In genomic region chr19:15555759-15556633, GRCh38 we compare ENCODE assay signal across 1 cellular context.
TF ChIP-seq lines count a peak whose summit lies in the region.

No MANE protein-coding gene starts in this region.

TF ChIP-seq in HepG2, 621 proteins besides CTCF, POLR2A, EP300 and RAD21 (continued from another document and continues in another):
- 0 out of 2 replicates have a peak, but pooled peaks have one; percentile 33 for TF ChIP-seq CSRNP1 (CRISPR knock-in tag; IDR thresholded peaks at IDR 0.05)
- TF ChIP-seq, protein P1, sequence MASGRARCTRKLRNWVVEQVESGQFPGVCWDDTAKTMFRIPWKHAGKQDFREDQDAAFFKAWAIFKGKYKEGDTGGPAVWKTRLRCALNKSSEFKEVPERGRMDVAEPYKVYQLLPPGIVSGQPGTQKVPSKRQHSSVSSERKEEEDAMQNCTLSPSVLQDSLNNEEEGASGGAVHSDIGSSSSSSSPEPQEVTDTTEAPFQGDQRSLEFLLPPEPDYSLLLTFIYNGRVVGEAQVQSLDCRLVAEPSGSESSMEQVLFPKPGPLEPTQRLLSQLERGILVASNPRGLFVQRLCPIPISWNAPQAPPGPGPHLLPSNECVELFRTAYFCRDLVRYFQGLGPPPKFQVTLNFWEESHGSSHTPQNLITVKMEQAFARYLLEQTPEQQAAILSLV (CRISPR knock-in tag; IDR thresholded peaks at IDR 0.05; ENCODE audit: borderline replicate concordance), result peak; percentile 73; the same call in 1 of the 2 replicates
- TF ChIP-seq POLR2AphosphoS2 (IDR thresholded peaks at IDR 0.05; ENCODE audit: low read depth, low read length), result no peak
- TF ChIP-seq KLF13 (CRISPR knock-in tag; IDR thresholded peaks at IDR 0.05), result no peak
- peak; percentile 45 for TF ChIP-seq SP2 (CRISPR knock-in tag; IDR thresholded peaks at IDR 0.05)
- no peak for TF ChIP-seq ZBTB42 (CRISPR knock-in tag; IDR thresholded peaks at IDR 0.05)
- peak; percentile 50; the same call in 1 of the 2 replicates for TF ChIP-seq ZNF430 (CRISPR knock-in tag; IDR thresholded peaks at IDR 0.05)
- TF ChIP-seq STAG1 (CRISPR knock-in tag; IDR thresholded peaks at IDR 0.05), result peak; percentile 98
- no peak for TF ChIP-seq GLI4 (CRISPR knock-in tag; IDR thresholded peaks at IDR 0.05; ENCODE audit: borderline replicate concordance)
- 0 out of 2 replicates have a peak, but pooled peaks have one; percentile 38 for TF ChIP-seq MIXL1 (CRISPR knock-in tag; IDR thresholded peaks at IDR 0.05)
- no peak for TF ChIP-seq LCORL (IDR thresholded peaks at IDR 0.05)
- peak; percentile 87 for TF ChIP-seq LCORL (CRISPR knock-in tag; IDR thresholded peaks at IDR 0.05)
- no peak for TF ChIP-seq HNRNPK (IDR thresholded peaks at IDR 0.05; ENCODE audit: low read depth, low read length, poor library complexity, severe bottlenecking)
- 0 out of 2 replicates have a peak, but pooled peaks have one; percentile 21 for TF ChIP-seq GATAD2A (CRISPR knock-in tag; IDR thresholded peaks at IDR 0.05)
- no peak for TF ChIP-seq ATF7 (IDR thresholded peaks at IDR 0.05)
- TF ChIP-seq ATF7 (CRISPR knock-in tag; IDR thresholded peaks at IDR 0.05), result no peak
- no peak for TF ChIP-seq ZNF205 (CRISPR knock-in tag; IDR thresholded peaks at IDR 0.05)
- peak; percentile 58 for TF ChIP-seq ASH2L (IDR thresholded peaks at IDR 0.05; ENCODE audit: insufficient read length, low read depth, low read length)
- no peak for TF ChIP-seq ZNF230 (CRISPR knock-in tag; IDR thresholded peaks at IDR 0.05)
- TF ChIP-seq NFIC (IDR thresholded peaks at IDR 0.05; ENCODE audit: low read length), result no peak
- no peak for TF ChIP-seq ZNF296 (CRISPR knock-in tag; conservative IDR thresholded peaks at IDR 0.05)
- peak; percentile 51; the same call in 1 of the 2 replicates for TF ChIP-seq ZNF441 (CRISPR knock-in tag; IDR thresholded peaks at IDR 0.05; ENCODE audit: borderline replicate concordance)
- peak; percentile 90 for TF ChIP-seq SMC3 (IDR thresholded peaks at IDR 0.05; ENCODE audit: low read length)
- TF ChIP-seq, protein P2, sequence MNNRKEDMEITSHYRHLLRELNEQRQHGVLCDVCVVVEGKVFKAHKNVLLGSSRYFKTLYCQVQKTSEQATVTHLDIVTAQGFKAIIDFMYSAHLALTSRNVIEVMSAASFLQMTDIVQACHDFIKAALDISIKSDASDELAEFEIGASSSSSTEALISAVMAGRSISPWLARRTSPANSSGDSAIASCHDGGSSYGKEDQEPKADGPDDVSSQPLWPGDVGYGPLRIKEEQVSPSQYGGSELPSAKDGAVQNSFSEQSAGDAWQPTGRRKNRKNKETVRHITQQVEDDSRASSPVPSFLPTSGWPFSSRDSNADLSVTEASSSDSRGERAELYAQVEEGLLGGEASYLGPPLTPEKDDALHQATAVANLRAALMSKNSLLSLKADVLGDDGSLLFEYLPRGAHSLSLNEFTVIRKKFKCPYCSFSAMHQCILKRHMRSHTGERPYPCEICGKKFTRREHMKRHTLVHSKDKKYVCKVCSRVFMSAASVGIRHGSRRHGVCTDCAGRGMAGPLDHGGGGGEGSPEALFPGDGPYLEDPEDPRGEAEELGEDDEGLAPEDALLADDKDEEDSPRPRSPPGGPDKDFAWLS (CRISPR knock-in tag; IDR thresholded peaks at IDR 0.05; ENCODE audit: borderline replicate concordance), result no peak
- TF ChIP-seq CEBPZ (IDR thresholded peaks at IDR 0.05; ENCODE audit: low read length), result no peak
- peak; percentile 98 for TF ChIP-seq NAIF1 (CRISPR knock-in tag; IDR thresholded peaks at IDR 0.05; ENCODE audit: borderline replicate concordance)
- TF ChIP-seq ZNF792 (CRISPR knock-in tag; IDR thresholded peaks at IDR 0.05), result 0 out of 2 replicates have a peak, but pooled peaks have one; percentile 14
- peak; percentile 55; the same call in 1 of the 2 replicates for TF ChIP-seq FOXC1 (CRISPR knock-in tag; IDR thresholded peaks at IDR 0.05; ENCODE audit: borderline replicate concordance)
- TF ChIP-seq EEA1 (CRISPR knock-in tag; IDR thresholded peaks at IDR 0.05; ENCODE audit: borderline replicate concordance), result 0 out of 2 replicates have a peak, but pooled peaks have one; percentile 43
- TF ChIP-seq, protein P3, sequence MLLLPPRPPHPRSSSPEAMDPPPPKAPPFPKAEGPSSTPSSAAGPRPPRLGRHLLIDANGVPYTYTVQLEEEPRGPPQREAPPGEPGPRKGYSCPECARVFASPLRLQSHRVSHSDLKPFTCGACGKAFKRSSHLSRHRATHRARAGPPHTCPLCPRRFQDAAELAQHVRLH (CRISPR knock-in tag; IDR thresholded peaks at IDR 0.05; ENCODE audit: borderline replicate concordance, low read depth), result peak; percentile 11; the same call in 1 of the 2 replicates
- TF ChIP-seq, protein P4, sequence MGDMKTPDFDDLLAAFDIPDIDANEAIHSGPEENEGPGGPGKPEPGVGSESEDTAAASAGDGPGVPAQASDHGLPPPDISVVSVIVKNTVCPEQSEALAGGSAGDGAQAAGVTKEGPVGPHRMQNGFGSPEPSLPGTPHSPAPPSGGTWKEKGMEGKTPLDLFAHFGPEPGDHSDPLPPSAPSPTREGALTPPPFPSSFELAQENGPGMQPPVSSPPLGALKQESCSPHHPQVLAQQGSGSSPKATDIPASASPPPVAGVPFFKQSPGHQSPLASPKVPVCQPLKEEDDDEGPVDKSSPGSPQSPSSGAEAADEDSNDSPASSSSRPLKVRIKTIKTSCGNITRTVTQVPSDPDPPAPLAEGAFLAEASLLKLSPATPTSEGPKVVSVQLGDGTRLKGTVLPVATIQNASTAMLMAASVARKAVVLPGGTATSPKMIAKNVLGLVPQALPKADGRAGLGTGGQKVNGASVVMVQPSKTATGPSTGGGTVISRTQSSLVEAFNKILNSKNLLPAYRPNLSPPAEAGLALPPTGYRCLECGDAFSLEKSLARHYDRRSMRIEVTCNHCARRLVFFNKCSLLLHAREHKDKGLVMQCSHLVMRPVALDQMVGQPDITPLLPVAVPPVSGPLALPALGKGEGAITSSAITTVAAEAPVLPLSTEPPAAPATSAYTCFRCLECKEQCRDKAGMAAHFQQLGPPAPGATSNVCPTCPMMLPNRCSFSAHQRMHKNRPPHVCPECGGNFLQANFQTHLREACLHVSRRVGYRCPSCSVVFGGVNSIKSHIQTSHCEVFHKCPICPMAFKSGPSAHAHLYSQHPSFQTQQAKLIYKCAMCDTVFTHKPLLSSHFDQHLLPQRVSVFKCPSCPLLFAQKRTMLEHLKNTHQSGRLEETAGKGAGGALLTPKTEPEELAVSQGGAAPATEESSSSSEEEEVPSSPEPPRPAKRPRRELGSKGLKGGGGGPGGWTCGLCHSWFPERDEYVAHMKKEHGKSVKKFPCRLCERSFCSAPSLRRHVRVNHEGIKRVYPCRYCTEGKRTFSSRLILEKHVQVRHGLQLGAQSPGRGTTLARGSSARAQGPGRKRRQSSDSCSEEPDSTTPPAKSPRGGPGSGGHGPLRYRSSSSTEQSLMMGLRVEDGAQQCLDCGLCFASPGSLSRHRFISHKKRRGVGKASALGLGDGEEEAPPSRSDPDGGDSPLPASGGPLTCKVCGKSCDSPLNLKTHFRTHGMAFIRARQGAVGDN (CRISPR knock-in tag; IDR thresholded peaks at IDR 0.05), result peak; percentile 83
- peak; percentile 35; the same call in 1 of the 2 replicates for TF ChIP-seq REPIN1 (CRISPR knock-in tag; IDR thresholded peaks at IDR 0.05; ENCODE audit: borderline replicate concordance, low read depth)
- TF ChIP-seq, protein P5, sequence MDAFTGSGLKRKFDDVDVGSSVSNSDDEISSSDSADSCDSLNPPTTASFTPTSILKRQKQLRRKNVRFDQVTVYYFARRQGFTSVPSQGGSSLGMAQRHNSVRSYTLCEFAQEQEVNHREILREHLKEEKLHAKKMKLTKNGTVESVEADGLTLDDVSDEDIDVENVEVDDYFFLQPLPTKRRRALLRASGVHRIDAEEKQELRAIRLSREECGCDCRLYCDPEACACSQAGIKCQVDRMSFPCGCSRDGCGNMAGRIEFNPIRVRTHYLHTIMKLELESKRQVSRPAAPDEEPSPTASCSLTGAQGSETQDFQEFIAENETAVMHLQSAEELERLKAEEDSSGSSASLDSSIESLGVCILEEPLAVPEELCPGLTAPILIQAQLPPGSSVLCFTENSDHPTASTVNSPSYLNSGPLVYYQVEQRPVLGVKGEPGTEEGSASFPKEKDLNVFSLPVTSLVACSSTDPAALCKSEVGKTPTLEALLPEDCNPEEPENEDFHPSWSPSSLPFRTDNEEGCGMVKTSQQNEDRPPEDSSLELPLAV (CRISPR knock-in tag; conservative IDR thresholded peaks at IDR 0.05; ENCODE audit: low read depth), result no peak
- TF ChIP-seq, protein P6, sequence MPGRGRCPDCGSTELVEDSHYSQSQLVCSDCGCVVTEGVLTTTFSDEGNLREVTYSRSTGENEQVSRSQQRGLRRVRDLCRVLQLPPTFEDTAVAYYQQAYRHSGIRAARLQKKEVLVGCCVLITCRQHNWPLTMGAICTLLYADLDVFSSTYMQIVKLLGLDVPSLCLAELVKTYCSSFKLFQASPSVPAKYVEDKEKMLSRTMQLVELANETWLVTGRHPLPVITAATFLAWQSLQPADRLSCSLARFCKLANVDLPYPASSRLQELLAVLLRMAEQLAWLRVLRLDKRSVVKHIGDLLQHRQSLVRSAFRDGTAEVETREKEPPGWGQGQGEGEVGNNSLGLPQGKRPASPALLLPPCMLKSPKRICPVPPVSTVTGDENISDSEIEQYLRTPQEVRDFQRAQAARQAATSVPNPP (CRISPR knock-in tag; IDR thresholded peaks at IDR 0.05), result no peak
- peak; percentile 80 for TF ChIP-seq HNRNPLL (IDR thresholded peaks at IDR 0.05; ENCODE audit: low read depth, low read length, poor library complexity, severe bottlenecking)
- TF ChIP-seq, protein P7, sequence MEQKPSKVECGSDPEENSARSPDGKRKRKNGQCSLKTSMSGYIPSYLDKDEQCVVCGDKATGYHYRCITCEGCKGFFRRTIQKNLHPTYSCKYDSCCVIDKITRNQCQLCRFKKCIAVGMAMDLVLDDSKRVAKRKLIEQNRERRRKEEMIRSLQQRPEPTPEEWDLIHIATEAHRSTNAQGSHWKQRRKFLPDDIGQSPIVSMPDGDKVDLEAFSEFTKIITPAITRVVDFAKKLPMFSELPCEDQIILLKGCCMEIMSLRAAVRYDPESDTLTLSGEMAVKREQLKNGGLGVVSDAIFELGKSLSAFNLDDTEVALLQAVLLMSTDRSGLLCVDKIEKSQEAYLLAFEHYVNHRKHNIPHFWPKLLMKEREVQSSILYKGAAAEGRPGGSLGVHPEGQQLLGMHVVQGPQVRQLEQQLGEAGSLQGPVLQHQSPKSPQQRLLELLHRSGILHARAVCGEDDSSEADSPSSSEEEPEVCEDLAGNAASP (CRISPR knock-in tag; IDR thresholded peaks at IDR 0.05; ENCODE audit: borderline replicate concordance), result no peak
- 0 out of 2 replicates have a peak, but pooled peaks have one; percentile 14 for TF ChIP-seq RARA (CRISPR knock-in tag; IDR thresholded peaks at IDR 0.05)
- TF ChIP-seq NFE2L1 (CRISPR knock-in tag; IDR thresholded peaks at IDR 0.05; ENCODE audit: borderline replicate concordance), result no peak
- 0 out of 2 replicates have a peak, but pooled peaks have one; percentile 27 for TF ChIP-seq RFX5 (IDR thresholded peaks at IDR 0.05; ENCODE audit: low read depth, low read length)
- TF ChIP-seq SSRP1 (CRISPR knock-in tag; IDR thresholded peaks at IDR 0.05), result no peak
- peak; percentile 55; the same call in 1 of the 2 replicates for TF ChIP-seq ZNF788 (CRISPR knock-in tag; IDR thresholded peaks at IDR 0.05; ENCODE audit: borderline replicate concordance)
- TF ChIP-seq EED (CRISPR knock-in tag; IDR thresholded peaks at IDR 0.05), result no peak
- no peak for TF ChIP-seq ZNF552 (CRISPR knock-in tag; IDR thresholded peaks at IDR 0.05; ENCODE audit: borderline replicate concordance)
- no peak for TF ChIP-seq ZNF496 (CRISPR knock-in tag; IDR thresholded peaks at IDR 0.05; ENCODE audit: insufficient replicate concordance)
- TF ChIP-seq, protein P8, sequence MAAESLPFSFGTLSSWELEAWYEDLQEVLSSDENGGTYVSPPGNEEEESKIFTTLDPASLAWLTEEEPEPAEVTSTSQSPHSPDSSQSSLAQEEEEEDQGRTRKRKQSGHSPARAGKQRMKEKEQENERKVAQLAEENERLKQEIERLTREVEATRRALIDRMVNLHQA (CRISPR knock-in tag; IDR thresholded peaks at IDR 0.05), result no peak
- peak; percentile 52 for TF ChIP-seq BHLHE40 (IDR thresholded peaks at IDR 0.05; ENCODE audit: low read length)
- 0 out of 2 replicates have a peak, but pooled peaks have one; percentile 70 for TF ChIP-seq ZNF567 (CRISPR knock-in tag; IDR thresholded peaks at IDR 0.05; ENCODE audit: borderline replicate concordance)
- no peak for TF ChIP-seq ZNF251 (CRISPR knock-in tag; IDR thresholded peaks at IDR 0.05)
- no peak for TF ChIP-seq SMARCE1 (IDR thresholded peaks at IDR 0.05; ENCODE audit: borderline replicate concordance)
- no peak; the same call in 1 of the 2 replicates for TF ChIP-seq SALL1 (CRISPR knock-in tag; IDR thresholded peaks at IDR 0.05)
- TF ChIP-seq RCOR2 (CRISPR knock-in tag; IDR thresholded peaks at IDR 0.05), result 0 out of 2 replicates have a peak, but pooled peaks have one; percentile 34
